10 cellular contexts compared by ENCODE assay signal in genomic region chr20:19947611-19948264, GRCh38.
DNase-seq lines count a peak whose midpoint lies in the region; ATAC-seq and TF ChIP-seq lines count a peak whose summit lies in the region.
"Had no signal": no experiment of that assay in that cellular context is flagged by ENCODE, and none has a peak within 500 bp of the region (broad histone marks: within the 10 kb centered on the region; RNA-seq: fewer than 3 reads in every experiment).

No MANE protein-coding gene starts in this region.

- no peaks in the 10 kb centered on the region for H3K9me3 ChIP-seq in psoas muscle

- H3K36me3 ChIP-seq in psoas muscle (ENCODE audit: insufficient read depth in 1 of 2, low read depth in 1 of 2): peaks cover 0 to 23% of the 10 kb centered on the region in 2 donors

- peaks cover 24% of the 10 kb centered on the region for H3K4me1 ChIP-seq in psoas muscle

- H3K27me3 ChIP-seq in psoas muscle (ENCODE audit: insufficient read depth in 3 of 3, low read length in 2 of 3): no peaks in the 10 kb centered on the region

- peak; percentile 43 for ATAC-seq in GM21390 (IDR thresholded peaks at IDR 0.05; ENCODE audit: unreplicated experiment)
- ATAC-seq in HG03575 (IDR thresholded peaks at IDR 0.05; ENCODE audit: extremely low read depth, insufficient number of reproducible peaks, low FRiP score, unreplicated experiment): peak; percentile 48
- no peak for ATAC-seq in psoas muscle
- ATAC-seq: T-helper 17 cell had no signal

- DNase-seq in ELF-1 (ENCODE audit: low read depth, low spot score) (peak; percentile 78), fibroblast of peridontal ligament (ENCODE audit: extremely low read depth) (peak; percentile 30), NCI-H82 treated with DMSO at 0.1 percent for 48 hours (lab: John Stamatoyannopoulos, UW; ENCODE audit: unreplicated experiment) (no peak), NCI-H2227 (lab: John Stamatoyannopoulos, UW; ENCODE audit: unreplicated experiment) (no peak), psoas muscle (no peak), DMS79 (lab: John Stamatoyannopoulos, UW) (no peak)
- DNase-seq: stimulated activated CD4-positive, alpha-beta T cell treated with anti-CD3 and anti-CD28 coated beads, Interleukin-2, amount 100 ng/mL, for 24 hours; T-helper 17 cell had no signal

- H3K27ac ChIP-seq in psoas muscle: no peak overlapping the region

- TF ChIP-seq CTCF in psoas muscle (IDR thresholded peaks at IDR 0.05): no peak

- intact Hi-C loops in psoas muscle (cut with DNase I): no loop called here

- H3K4me3 ChIP-seq in psoas muscle: no peak overlapping the region

- WGBS in psoas muscle, 3 donors: 83 to 93% (median 91%) methylated on average over 10 of the region's 10 CpGs

Comparison
In these comparisons a context has a peak if more than half of its experiments do, and no peak if none do; other contexts are left out.
1. DNase-seq: peak in ELF-1 (single experiment) and fibroblast of peridontal ligament (single experiment); none in NCI-H82 treated with DMSO at 0.1 percent for 48 hours (single experiment), NCI-H2227 (single experiment), psoas muscle (0 of 2) and DMS79 (single experiment).
2. ATAC-seq: peak in GM21390 (single experiment) and HG03575 (single experiment); none in psoas muscle (0 of 4).